ENCODE assay signal across 25 cellular contexts in genomic region chr18:11750581-11751304, GRCh38.
DNase-seq lines count a peak whose midpoint lies in the region; ATAC-seq, FAIRE-seq and TF ChIP-seq lines count a peak whose summit lies in the region.
"Had no signal": no experiment of that assay in that cellular context is flagged by ENCODE, and none has a peak within 500 bp of the region (broad histone marks: within the 10 kb centered on the region; RNA-seq: fewer than 3 reads in every experiment).

No MANE protein-coding gene starts in this region.

- H3K27ac ChIP-seq in coronary artery (no peak overlapping the region), brain microvascular endothelial cell (no peak overlapping the region)
- H3K27ac ChIP-seq: A549, heart left ventricle, lower lobe of right lung, prostate gland, SJSA1, stomach, vagina had no signal

- no peaks in the 10 kb centered on the region for H3K9me3 Mint-ChIP-seq in activated naive CD8-positive, alpha-beta T cell (ENCODE audit: low read depth)
- H3K9me3 Mint-ChIP-seq in activated naive CD8-positive, alpha-beta T cell treated with anti-CD3 and anti-CD28 coated beads for 36 hours: no peaks in the 10 kb centered on the region
- H3K9me3 Mint-ChIP-seq in naive B cell: peaks cover 0 to 6% (median 0%) of the 10 kb centered on the region in 7 donors

- in situ Hi-C loops in brain microvascular endothelial cell (cut with HindIII; ENCODE audit: low pct_ligation_motif_present, low sequenced_read_pairs): no loop called here

- ATAC-seq in naive B cell (ENCODE audit: low read depth in 2 of 2) (no peak), HG03457 (IDR thresholded peaks at IDR 0.05; ENCODE audit: unreplicated experiment) (no peak)
- ATAC-seq: PC-3 had no signal

- H3K4me3 Mint-ChIP-seq in activated naive CD8-positive, alpha-beta T cell: peak overlapping the region; percentile 69
- H3K4me3 Mint-ChIP-seq in activated naive CD8-positive, alpha-beta T cell treated with anti-CD3 and anti-CD28 coated beads for 36 hours: no peak overlapping the region
- peak overlapping the region in 7 of 8 donors; percentile 35 to 88 (median 72) for H3K4me3 Mint-ChIP-seq in naive B cell

- peak overlapping the region; percentile 71 for H3K4me3 ChIP-seq in coronary artery
- H3K4me3 ChIP-seq in brain microvascular endothelial cell (ENCODE audit: low read depth, low read length): no peak overlapping the region
- H3K4me3 ChIP-seq: A549, MG63 had no signal

- H3K36me3 Mint-ChIP-seq in activated naive CD8-positive, alpha-beta T cell: no peaks in the 10 kb centered on the region
- H3K36me3 Mint-ChIP-seq in activated naive CD8-positive, alpha-beta T cell treated with anti-CD3 and anti-CD28 coated beads for 36 hours: no peaks in the 10 kb centered on the region
- H3K36me3 Mint-ChIP-seq in naive B cell: peaks cover 0 to 11% of the 10 kb centered on the region in 2 donors

- no peaks in the 10 kb centered on the region for H3K36me3 ChIP-seq in brain microvascular endothelial cell (replicated peaks)
- H3K36me3 ChIP-seq: heart left ventricle, lower lobe of right lung, MG63, prostate gland, SJSA1, stomach, vagina had no signal

- TF ChIP-seq CTCF in coronary artery (IDR thresholded peaks at IDR 0.05): no peak
- no peak for TF ChIP-seq CTCF in brain microvascular endothelial cell (IDR thresholded peaks at IDR 0.05; ENCODE audit: low read depth, low read length, missing control alignments)

- peaks cover 36% of the 10 kb centered on the region for H3K27me3 ChIP-seq in brain microvascular endothelial cell (replicated peaks)
- H3K27me3 ChIP-seq: vagina had no signal

- no peak overlapping the region for H3K27ac Mint-ChIP-seq in activated naive CD8-positive, alpha-beta T cell
- no peak overlapping the region for H3K27ac Mint-ChIP-seq in activated naive CD8-positive, alpha-beta T cell treated with anti-CD3 and anti-CD28 coated beads for 36 hours
- peak overlapping the region in 1 of 6 donors; percentile 80 for H3K27ac Mint-ChIP-seq in naive B cell

- no peak for DNase-seq in activated naive CD8-positive, alpha-beta T cell treated with anti-CD3 and anti-CD28 coated beads for 36 hours
- DNase-seq in coronary artery (ENCODE audit: low spot score) (no peak), naive B cell (no peak), urothelium cell line (ENCODE audit: low spot score) (no peak), foreskin melanocyte (no peak), brain microvascular endothelial cell (no peak)
- DNase-seq: activated T-cell treated with anti-CD3 and anti-CD28 coated beads, Interleukin-2, amount 50 U/mL, for 48 hours; C1 segment of cervical spinal cord; effector CD8-positive, alpha-beta T cell; heart left ventricle; islet precursor cell; lower lobe of right lung; MG63; NCI-H1694; NCI-H748 treated with DMSO at 0.1 percent for 48 hours; PC-3; stomach; T-helper 9 cell had no signal

- peak; percentile 74 for FAIRE-seq in urothelium cell line (lab: Jason Lieb, UNC)
- FAIRE-seq: A549, GM19239 had no signal

- peaks cover 35% of the 10 kb centered on the region for H3K27me3 Mint-ChIP-seq in activated naive CD8-positive, alpha-beta T cell
- peaks cover 66% of the 10 kb centered on the region for H3K27me3 Mint-ChIP-seq in activated naive CD8-positive, alpha-beta T cell treated with anti-CD3 and anti-CD28 coated beads for 36 hours
- peaks cover 42 to 75% (median 66%) of the 10 kb centered on the region in 3 donors for H3K27me3 Mint-ChIP-seq in naive B cell

- H3K4me1 Mint-ChIP-seq in activated naive CD8-positive, alpha-beta T cell (ENCODE audit: low read depth): peaks cover 8% of the 10 kb centered on the region
- peaks cover 8% of the 10 kb centered on the region for H3K4me1 Mint-ChIP-seq in activated naive CD8-positive, alpha-beta T cell treated with anti-CD3 and anti-CD28 coated beads for 36 hours
- H3K4me1 Mint-ChIP-seq in naive B cell: peaks cover 9 to 17% (median 11%) of the 10 kb centered on the region in 3 donors
